In the genomic region with DNA sequence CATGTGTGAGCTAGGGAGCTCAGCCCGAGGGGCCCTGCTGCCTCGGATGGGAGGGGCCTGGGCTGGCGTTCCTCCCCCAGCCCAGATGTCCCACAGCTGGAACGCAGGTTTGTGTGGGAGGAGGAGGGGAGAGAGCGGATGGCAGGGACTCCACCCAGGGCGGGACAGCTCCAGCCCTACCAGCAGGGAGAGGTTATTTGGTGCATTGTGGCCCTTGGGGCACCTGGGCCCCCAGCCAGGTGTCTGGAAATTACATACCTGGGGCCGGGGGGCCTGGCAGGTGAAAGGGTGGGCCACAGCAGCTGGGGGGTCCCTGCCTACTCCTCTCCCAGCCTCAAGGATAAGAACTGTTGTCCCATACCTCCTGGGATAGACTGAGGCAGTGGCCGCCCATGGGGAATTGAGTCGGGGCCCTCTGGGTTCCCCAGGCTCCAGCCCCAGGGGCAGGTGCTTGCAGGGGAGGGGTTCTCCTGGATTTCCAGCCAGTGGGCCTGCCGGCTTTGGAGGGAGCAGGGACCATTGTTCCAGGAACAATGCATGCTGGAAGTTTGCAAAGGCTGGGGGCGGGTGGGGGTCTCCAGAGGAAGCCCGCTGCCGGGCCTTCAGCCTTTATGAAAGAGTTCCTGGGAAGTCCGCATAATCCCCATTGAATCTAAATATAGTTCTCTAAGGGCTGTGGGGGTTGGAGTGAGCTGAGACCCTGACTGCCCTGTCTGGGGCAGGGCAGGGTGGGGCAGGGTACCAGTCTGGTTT, we compare ENCODE assay signal across 14 cellular contexts. TPM values are rescaled to one million over a fixed set of nuclear protein-coding genes. Genes with fewer than 3 reads are reported as not detected.
DNase-seq lines count a peak whose midpoint lies in the region; ATAC-seq, FAIRE-seq and TF ChIP-seq lines count a peak whose summit lies in the region.
"Had no signal": no experiment of that assay in that cellular context is flagged by ENCODE, and none has a peak within 500 bp of the region (broad histone marks: within the 10 kb centered on the region; RNA-seq: fewer than 3 reads in every experiment).

No MANE protein-coding gene starts in this region.

- H3K27ac Mint-ChIP-seq in glutamatergic neuron (ENCODE audit: unreplicated experiment): no peak overlapping the region
- peak overlapping the region in 1 of 7 donors; percentile 31 for H3K27ac Mint-ChIP-seq in CD4-positive, alpha-beta memory T cell
- H3K27ac Mint-ChIP-seq: CD14-positive monocyte had no signal

- FAIRE-seq in A549 (lab: Jason Lieb, UNC): no peak

- H3K9me3 ChIP-seq in A549: no peaks in the 10 kb centered on the region
- H3K9me3 ChIP-seq in neural cell (ENCODE audit: low read length): no peaks in the 10 kb centered on the region
- H3K9me3 ChIP-seq in CD4-positive, alpha-beta memory T cell (ENCODE audit: control insufficient read depth in 1 of 2, low read length in 2 of 2): no peaks in the 10 kb centered on the region
- H3K9me3 ChIP-seq: body of pancreas had no signal

- no peak for ATAC-seq in A549
- ATAC-seq in GM18498 (IDR thresholded peaks at IDR 0.05; ENCODE audit: unreplicated experiment): no peak
- ATAC-seq: body of pancreas had no signal

- DNase-seq in A549 (ENCODE audit: low read depth in 1 of 2, low spot score in 1 of 2) (no peak), KBM-7 (peak; percentile 54), glutamatergic neuron (peak; percentile 14), NCI-H128 (lab: John Stamatoyannopoulos, UW; ENCODE audit: unreplicated experiment) (no peak)
- no peak for DNase-seq in CD4-positive, alpha-beta memory T cell
- DNase-seq in stimulated activated CD4-positive, alpha-beta T cell treated with anti-CD3 and anti-CD28 coated beads, Interleukin-12 subunit alpha, Interleukin-12 subunit beta, amount 100 ng/mL, for 4 hours: no peak
- DNase-seq: KG1, NCI-H510A treated with DMSO at 0.1 percent for 48 hours had no signal

- no peak for TF ChIP-seq POLR2A in A549 (IDR thresholded peaks at IDR 0.05; ENCODE audit: low read length)

- peaks cover 16% of the 10 kb centered on the region for H3K79me2 ChIP-seq in neural cell (replicated peaks; ENCODE audit: insufficient read depth, low read length)

- H3K27me3 ChIP-seq in neural cell (ENCODE audit: insufficient read depth, low read depth, low read length): peaks cover 29% of the 10 kb centered on the region
- H3K27me3 ChIP-seq in CD4-positive, alpha-beta memory T cell (ENCODE audit: insufficient read depth, low read length): peaks cover 4% of the 10 kb centered on the region

- TF ChIP-seq EP300 in A549 (IDR thresholded peaks at IDR 0.05) (no peak), neural cell (conservative IDR thresholded peaks at IDR 0.05; ENCODE audit: poor library complexity, severe bottlenecking) (no peak)

- H3K4me1 Mint-ChIP-seq in glutamatergic neuron (ENCODE audit: low read depth, unreplicated experiment): peaks cover 2% of the 10 kb centered on the region
- peaks cover 2 to 9% (median 5%) of the 10 kb centered on the region in 4 donors for H3K4me1 Mint-ChIP-seq in CD4-positive, alpha-beta memory T cell

- H3K9me3 Mint-ChIP-seq in glutamatergic neuron (ENCODE audit: unreplicated experiment): peaks cover 3% of the 10 kb centered on the region
- no peaks in the 10 kb centered on the region for H3K9me3 Mint-ChIP-seq in CD4-positive, alpha-beta memory T cell

- TF ChIP-seq RAD21 in A549 (conservative IDR thresholded peaks at IDR 0.05 in 1 of 2, IDR thresholded peaks at IDR 0.05 in 1 of 2): no peak
- TF ChIP-seq RAD21 in neural cell (conservative IDR thresholded peaks at IDR 0.05): no peak

- POLR2A ChIA-PET in A549 (lab: Yijun Ruan, JAX): no interaction called here
- POLR2A ChIA-PET in CD4-positive, alpha-beta memory T cell (lab: Charles Lee; ENCODE audit: partially characterized antibody): no interaction called here

- in situ Hi-C loops in KBM-7 (cut with MboI; ENCODE audit: low pct_unique_long_range_greater_than_20kb, low sequenced_read_pairs): no loop called here

- peak overlapping the region; percentile 72 for H3K9ac ChIP-seq in neural cell (ENCODE audit: low read length)

- no peaks in the 10 kb centered on the region for H4K20me1 ChIP-seq in neural cell (ENCODE audit: insufficient read depth)

- no peaks in the 10 kb centered on the region for H3F3A ChIP-seq in neural cell (ENCODE audit: insufficient read depth, low read length, poor library complexity, severe bottlenecking)

- no peak overlapping the region for H2AFZ ChIP-seq in neural cell (ENCODE audit: low read depth, low read length)

- peaks cover 7% of the 10 kb centered on the region for H3K27me3 Mint-ChIP-seq in glutamatergic neuron (ENCODE audit: unreplicated experiment)
- peaks cover 14 to 18% of the 10 kb centered on the region in 2 donors for H3K27me3 Mint-ChIP-seq in CD4-positive, alpha-beta memory T cell

- peak overlapping the region; percentile 55; the same call in 2 of the 3 replicates for H3K4me3 ChIP-seq in A549
- peak overlapping the region; percentile 95 for H3K4me3 ChIP-seq in neural cell (ENCODE audit: low read length)
- H3K4me3 ChIP-seq in CD4-positive, alpha-beta memory T cell (ENCODE audit: low read length in 2 of 2): no peak overlapping the region
- H3K4me3 ChIP-seq: body of pancreas had no signal

- CTCF ChIA-PET in A549 (lab: Yijun Ruan, JAX): interaction anchor here (0.8 to 2.0 kb wide), 5 partner anchors 8 to 425 kb away, joined by 3 to 8 read pairs (median 3); no protein-coding TSS in a partner anchor
- CTCF ChIA-PET in CD4-positive, alpha-beta memory T cell (lab: Charles Lee; ENCODE audit: partially characterized antibody): interaction anchor here (1.1 to 1.9 kb wide), 4 partner anchors 62 to 495 kb away, joined by 3 to 7 read pairs (median 4); no protein-coding TSS in a partner anchor

- H3K36me3 ChIP-seq in neural cell (ENCODE audit: insufficient read depth, low read length): no peaks in the 10 kb centered on the region
- no peaks in the 10 kb centered on the region for H3K36me3 ChIP-seq in CD4-positive, alpha-beta memory T cell (ENCODE audit: insufficient read depth, low read length)

- H3K4me2 ChIP-seq in A549 (peak overlapping the region; percentile 98), neural cell (ENCODE audit: low read length) (peak overlapping the region; percentile 68)

- no peak overlapping the region; a peak in 1 of 6 replicates for H3K27ac ChIP-seq in A549
- no peak overlapping the region for H3K27ac ChIP-seq in neural cell (ENCODE audit: low read length)
- no peak overlapping the region for H3K27ac ChIP-seq in CD4-positive, alpha-beta memory T cell (ENCODE audit: low read depth, low read length)
- H3K27ac ChIP-seq: body of pancreas had no signal

- no peaks in the 10 kb centered on the region for H3K9me2 ChIP-seq in neural cell (ENCODE audit: insufficient read depth, low read length)

- H3K36me3 Mint-ChIP-seq in glutamatergic neuron (ENCODE audit: unreplicated experiment): no peaks in the 10 kb centered on the region
- no peaks in the 10 kb centered on the region for H3K36me3 Mint-ChIP-seq in CD4-positive, alpha-beta memory T cell
- H3K36me3 Mint-ChIP-seq: CD14-positive monocyte had no signal

- intact Hi-C loops in CD4-positive, alpha-beta memory T cell (cut with micrococcal nuclease): no loop called here

- no peak for TF ChIP-seq CTCF in A549 (IDR thresholded peaks at IDR 0.05)
- TF ChIP-seq CTCF in glutamatergic neuron (IDR thresholded peaks at IDR 0.05; ENCODE audit: partially characterized antibody, unreplicated experiment): no peak
- no peak for TF ChIP-seq CTCF in neural cell (IDR thresholded peaks at IDR 0.05; ENCODE audit: poor library complexity, severe bottlenecking)

- WGBS in A549 (ENCODE audit: missing lambda C conversion rate): 64% methylated on average over 10 of the region's 14 CpGs

- peaks cover 26% of the 10 kb centered on the region for H3K4me1 ChIP-seq in A549
- H3K4me1 ChIP-seq in CD4-positive, alpha-beta memory T cell (ENCODE audit: insufficient read depth, low read length): peaks cover 15% of the 10 kb centered on the region

- no peak overlapping the region for H3K4me3 Mint-ChIP-seq in glutamatergic neuron (ENCODE audit: unreplicated experiment)
- peak overlapping the region in 3 of 8 donors; percentile 39 to 49 (median 46) for H3K4me3 Mint-ChIP-seq in CD4-positive, alpha-beta memory T cell

TF ChIP-seq in A549, 52 proteins besides CTCF, POLR2A, EP300 and RAD21 (continues in another document):
- TF ChIP-seq MAZ (IDR thresholded peaks at IDR 0.05; ENCODE audit: borderline replicate concordance, low read depth, low read length) (no peak), NPAS2 (CRISPR knock-in tag; IDR thresholded peaks at IDR 0.05; ENCODE audit: borderline replicate concordance) (no peak), NFE2L2 (conservative IDR thresholded peaks at IDR 0.05; ENCODE audit: low read length) (no peak), HOXB5 (CRISPR knock-in tag; IDR thresholded peaks at IDR 0.05) (no peak), JUN (IDR thresholded peaks at IDR 0.05) (no peak)

TF ChIP-seq in neural cell, 6 proteins besides CTCF, POLR2A, EP300 and RAD21 (continues in another document):
- TF ChIP-seq POLR2AphosphoS5 (IDR thresholded peaks at IDR 0.05) (no peak), MXI1 (conservative IDR thresholded peaks at IDR 0.05; ENCODE audit: poor library complexity, severe bottlenecking) (no peak), EZH2 (IDR thresholded peaks at IDR 0.05; ENCODE audit: borderline replicate concordance, insufficient read depth, low read length, poor library complexity, severe bottlenecking) (no peak), TAF1 (IDR thresholded peaks at IDR 0.05; ENCODE audit: low read depth) (no peak)

RNA-seq across cellular contexts. Expression of a gene that starts 1.2 kb away (rescaled TPM):
- polyA plus RNA-seq in A549 (2011; rRNA removed) (0.20 and 0.28 TPM in 2 replicates), A549 (2017; fragmentation: RNase III; extraction: RNeasy Plus Mini Kit Qiagen cat#74134 plus additional on column Dnase treatment) (1.9 to 2.3 TPM (median 2.1 TPM) in 3 replicates), neural cell (11.2 and 12.2 TPM in 2 replicates)
- polyA plus RNA-seq in A549 (2012; cell fraction: cytosol; rRNA removed): 1.1 and 1.9 TPM in 2 replicates
- polyA plus RNA-seq in A549 (2012; cell fraction: nucleus; rRNA removed): 2.4 and 3.7 TPM in 2 replicates
- polyA minus RNA-seq in A549 (2011; rRNA and poly(A)+ RNA removed): 0.33 and 0.39 TPM in 2 replicates
- 5.9 TPM for total RNA-seq in glutamatergic neuron (ENCODE audit: unreplicated experiment)
- polyA minus RNA-seq in neural cell: 24.1 and 31.9 TPM in 2 replicates
- total RNA-seq in CD4-positive, alpha-beta memory T cell: under 1 TPM; 0.22 to 0.23 TPM
- under 1 TPM in 1 of 2 donors, not detected in 1; 0.05 TPM for polyA plus RNA-seq in CD4-positive, alpha-beta memory T cell
- polyA plus RNA-seq: CD14-positive monocyte had no signal

RNA-seq across cellular contexts. Expression of a gene that starts 54.1 kb away (rescaled TPM):
- not detected in 2 replicates for polyA plus RNA-seq in A549 (2011; rRNA removed)
- polyA plus RNA-seq in A549 (2012; cell fraction: cytosol; rRNA removed): 0.03 and 0.21 TPM in 2 replicates
- polyA plus RNA-seq in A549 (2012; cell fraction: nucleus; rRNA removed): 0.11 and 0.14 TPM in 2 replicates
- 0.13 TPM in 1 of 3 replicates, not detected in the others for polyA plus RNA-seq in A549 (2017; fragmentation: RNase III; extraction: RNeasy Plus Mini Kit Qiagen cat#74134 plus additional on column Dnase treatment)
- not detected in 2 replicates for polyA minus RNA-seq in A549 (2011; rRNA and poly(A)+ RNA removed)
- not detected for total RNA-seq in glutamatergic neuron (ENCODE audit: unreplicated experiment)
- polyA plus RNA-seq in neural cell: 0.16 and 1.4 TPM in 2 replicates
- polyA minus RNA-seq in neural cell: 0.23 and 0.73 TPM in 2 replicates
- total RNA-seq in CD4-positive, alpha-beta memory T cell: not detected
- not detected for polyA plus RNA-seq in CD4-positive, alpha-beta memory T cell
- total RNA-seq: activated CD8-positive, alpha-beta memory T cell treated with anti-CD3 and anti-CD28 coated beads for 36 hours; glomerular endothelial cell had no signal
- polyA plus RNA-seq: CD14-positive monocyte had no signal

Comparison
In these comparisons a context has a peak if more than half of its experiments do, and no peak if none do; other contexts are left out.
1. DNase-seq: peak in KBM-7 (single experiment) and glutamatergic neuron (single experiment); none in A549 (0 of 2), CD4-positive, alpha-beta memory T cell (0 of 5), NCI-H128 (single experiment) and stimulated activated CD4-positive, alpha-beta T cell treated with anti-CD3 and anti-CD28 coated beads, Interleukin-12 subunit alpha, Interleukin-12 subunit beta, amount 100 ng/mL, for 4 hours (single experiment).
2. H3K4me3 ChIP-seq: peak in A549 (single experiment) and neural cell (single experiment); none in CD4-positive, alpha-beta memory T cell (0 of 2).